In the genomic region with DNA sequence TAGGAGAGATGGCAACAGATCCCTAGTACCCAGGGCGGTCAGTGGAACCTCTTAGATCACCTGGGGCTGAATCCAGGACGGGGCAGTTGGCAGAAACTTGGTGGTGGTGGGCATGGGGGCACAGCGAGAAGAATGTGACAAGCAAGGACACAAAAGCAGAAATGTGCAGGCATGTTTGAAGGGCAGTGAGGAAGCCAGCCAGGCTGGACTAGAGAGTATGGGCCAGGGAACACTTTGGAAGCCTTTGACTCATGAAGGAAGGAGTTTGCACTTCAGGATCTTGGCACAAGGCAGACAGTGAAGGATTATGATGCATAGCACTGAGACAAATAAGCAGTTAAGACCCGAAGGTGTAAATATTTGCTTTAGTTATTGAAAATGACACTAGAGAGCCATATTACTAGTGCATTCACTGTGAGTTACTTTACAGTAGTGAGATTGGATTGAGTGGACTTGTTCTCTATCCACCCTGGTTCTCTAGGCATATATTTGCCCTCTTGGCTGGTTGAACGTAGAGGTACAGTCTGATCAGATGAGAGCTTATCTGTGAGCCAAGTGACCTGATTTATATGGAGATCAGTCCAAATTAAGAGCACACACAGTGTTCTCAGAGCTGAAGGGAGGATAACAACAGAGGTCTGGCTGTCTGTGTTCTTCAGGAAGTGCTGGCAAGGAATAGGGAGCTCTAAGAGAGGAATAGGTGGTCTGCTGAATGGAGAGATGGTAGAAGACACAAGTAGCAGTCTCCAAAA, we compare ENCODE assay signal across 27 cellular contexts.
DNase-seq lines count a peak whose midpoint lies in the region; ATAC-seq and TF ChIP-seq lines count a peak whose summit lies in the region.
"Had no signal": no experiment of that assay in that cellular context is flagged by ENCODE, and none has a peak within 500 bp of the region (broad histone marks: within the 10 kb centered on the region; RNA-seq: fewer than 3 reads in every experiment).

No MANE protein-coding gene starts in this region.

- TF ChIP-seq CTCF in LNCaP clone FGC (IDR thresholded peaks at IDR 0.05; ENCODE audit: control insufficient read depth, extremely low read depth, insufficient read depth) (no peak), omental fat pad (IDR thresholded peaks at IDR 0.05) (no peak), foreskin keratinocyte (conservative IDR thresholded peaks at IDR 0.05) (no peak)

- no peak for TF ChIP-seq POLR2A in erythroblast (IDR thresholded peaks at IDR 0.05; ENCODE audit: low read length)

- no peak overlapping the region for H3K4me3 ChIP-seq in LNCaP clone FGC (ENCODE audit: low read depth, low read length)
- H3K4me3 ChIP-seq: GM12878, ovary, tibial nerve had no signal

- no peak overlapping the region for H3K27ac ChIP-seq in foreskin keratinocyte
- H3K27ac ChIP-seq: HL-60, ovary, tibial nerve had no signal

- H3K27me3 ChIP-seq in foreskin keratinocyte: no peaks in the 10 kb centered on the region
- H3K27me3 ChIP-seq: ovary, tibial nerve had no signal

- DNase-seq in AG20443 (ENCODE audit: low spot score) (peak; percentile 57), LNCaP clone FGC (ENCODE audit: low read depth) (peak; percentile 48), cerebellar cortex (ENCODE audit: low spot score) (peak; percentile 5), omental fat pad (ENCODE audit: low spot score) (no peak), erythroblast (lab: John Stamatoyannopoulos, UW) (no peak), inferior parietal cortex (ENCODE audit: extremely low spot score) (no peak), foreskin keratinocyte (no peak), SW 1271 (lab: John Stamatoyannopoulos, UW) (no peak)
- DNase-seq: activated CD8-positive, alpha-beta T cell treated with anti-CD3 and anti-CD28 coated beads, Interleukin-2, amount 10 ng/mL, durations not matched to agents 7 days and 5 days; aorta; DND-41; GOT3; islet precursor cell; NCI-H1092 treated with DMSO at 0.1 percent for 48 hours; NCI-H1930; NCI-H82; OCI-M1; ovary; SK-N-SH; small intestine; stimulated activated CD4-positive, alpha-beta T cell treated with anti-CD3 and anti-CD28 coated beads, Interleukin-1b, Interleukin-23, amount 100 ng/mL, for 48 hours; stimulated activated CD8-positive, alpha-beta memory T cell treated with anti-CD3 and anti-CD28 coated beads, Interleukin-4, amount 100 ng/mL, for 48 hours; T-helper 17 cell had no signal

- H3K4me1 ChIP-seq in foreskin keratinocyte: no peaks in the 10 kb centered on the region
- H3K4me1 ChIP-seq: tibial nerve had no signal

- ATAC-seq in omental fat pad (ENCODE audit: low FRiP score): peak; percentile 73
- ATAC-seq in foreskin keratinocyte: no peak
- ATAC-seq: activated CD8-positive, alpha-beta T cell treated with anti-CD3 and anti-CD28 coated beads, Interleukin-2, amount 10 ng/mL, durations not matched to agents 7 days and 5 days; activated naive CD4-positive, alpha-beta T cell treated with anti-CD3 and anti-CD28 coated beads, Interleukin-2, amount 50 U/mL, for 72 hours; GM12878; T-helper 17 cell had no signal

Comparison
In these comparisons a context has a peak if more than half of its experiments do, and no peak if none do; other contexts are left out.
1. DNase-seq: peak in AG20443 (single experiment), LNCaP clone FGC (single experiment) and cerebellar cortex (single experiment); none in omental fat pad (single experiment), erythroblast (0 of 2), inferior parietal cortex (single experiment), foreskin keratinocyte (0 of 2) and SW 1271 (0 of 2).